In genomic region chr4:80162418-80162817, GRCh38 we compare ENCODE assay signal across 2 cellular contexts.
TF ChIP-seq lines count a peak whose summit lies in the region.

No MANE protein-coding gene starts in this region.

TF ChIP-seq in HepG2, 621 proteins besides CTCF, POLR2A, EP300 and RAD21:
- no peak for TF ChIP-seq LCORL (IDR thresholded peaks at IDR 0.05)
- no peak for TF ChIP-seq LCORL (CRISPR knock-in tag; IDR thresholded peaks at IDR 0.05)
- TF ChIP-seq MAFF (IDR thresholded peaks at IDR 0.05; ENCODE audit: low read depth, low read length) = 0 out of 2 replicates have a peak, but pooled peaks have one; percentile 3
- TF ChIP-seq MAFK (conservative IDR thresholded peaks at IDR 0.05 in 1 of 2, IDR thresholded peaks at IDR 0.05 in 1 of 2; ENCODE audit: low read length in 2 of 2) = peak in 1 of 2 experiments; percentile 17; a peak in 1 of 4 replicates

TF ChIP-seq in K562, 482 proteins besides CTCF, POLR2A, EP300 and RAD21:
- no peak for TF ChIP-seq CBX1 (IDR thresholded peaks at IDR 0.05; ENCODE audit: low read depth)
- 0 out of 2 replicates have a peak, but pooled peaks have one; percentile 15 for TF ChIP-seq ZNF507 (tag; conservative IDR thresholded peaks at IDR 0.05)
- peak; percentile 63; the same call in 1 of the 2 replicates for TF ChIP-seq ZNF316 (IDR thresholded peaks at IDR 0.05)
- 0 out of 2 replicates have a peak, but pooled peaks have one; percentile 50 for TF ChIP-seq C11orf30 (IDR thresholded peaks at IDR 0.05; ENCODE audit: low read depth)
- no peak for TF ChIP-seq DEAF1 (CRISPR knock-in tag; IDR thresholded peaks at IDR 0.05)
- TF ChIP-seq HMG20B (CRISPR knock-in tag; IDR thresholded peaks at IDR 0.05) = no peak
